Comparison of ENCODE assay signal across 22 cellular contexts in genomic region chr6:157516319-157517026, GRCh38.
"Had no signal": no experiment of that assay in that cellular context is flagged by ENCODE, and none has a peak within 500 bp of the region (broad histone marks: within the 10 kb centered on the region; RNA-seq: fewer than 3 reads in every experiment).

No MANE protein-coding gene starts in this region.

- H3K4me3 Mint-ChIP-seq: activated CD4-positive, alpha-beta memory T cell treated with anti-CD3 and anti-CD28 coated beads, Interleukin-2, amount 10 ng/mL, durations not matched to agents 7 days and 5 days; activated CD4-positive, alpha-beta T cell treated with anti-CD3 and anti-CD28 coated beads, Interleukin-2, amount 10 ng/mL, durations not matched to agents 24 days and 14 days; activated naive CD4-positive, alpha-beta T cell treated with anti-CD3 and anti-CD28 coated beads, Interleukin-2, amount 50 U/mL, for 24 hours; activated T-helper 1 cell treated with anti-CD3 and anti-CD28 coated beads, Interleukin-12 subunit alpha, Interleukin-12 subunit beta, Interleukin-2, Interleukin-4 antibody, amounts not matched to agents 30 ng/mL and 10 ng/mL and 1 ng/mL, durations not matched to agents 14 hours and 24 hours and 36 hours; dendritic cell treated with granulocyte-macrophage colony-stimulating factor and Interleukin-4, amounts not matched to agents 40 ng/mL and 50 ng/mL, for 4 days; natural killer cell treated with Interleukin-12 subunit alpha and Interleukin-12 subunit beta and Interleukin-15 and Interleukin-18, amount 100 ng/mL, for 72 hours; type B pancreatic cell had no signal

- DNase-seq: activated CD4-positive, alpha-beta memory T cell treated with anti-CD3 and anti-CD28 coated beads, Interleukin-2, amount 10 ng/mL, durations not matched to agents 7 days and 5 days; activated CD4-positive, alpha-beta T cell treated with anti-CD3 and anti-CD28 coated beads, Interleukin-2, amount 10 ng/mL, durations not matched to agents 24 days and 14 days; activated gamma-delta T cell; anterior cingulate cortex; body of pancreas; effector CD4-positive, alpha-beta T cell; foreskin fibroblast; glutamatergic neuron; kidney glomerular epithelial cell; left ventricle myocardium inferior; midbrain; spleen; stimulated activated CD4-positive, alpha-beta T cell treated with anti-CD3 and anti-CD28 coated beads, Interleukin-4, amount 100 ng/mL, for 24 hours; stimulated activated naive CD4-positive, alpha-beta T cell treated with Interleukin-2 at 50 U/mL for 16 hours had no signal

- H3K9me3 ChIP-seq: body of pancreas, left ventricle myocardium inferior, spleen, thoracic aorta had no signal

- H3K27me3 Mint-ChIP-seq: activated CD4-positive, alpha-beta memory T cell treated with anti-CD3 and anti-CD28 coated beads, Interleukin-2, amount 10 ng/mL, durations not matched to agents 7 days and 5 days; activated CD4-positive, alpha-beta T cell treated with anti-CD3 and anti-CD28 coated beads, Interleukin-2, amount 10 ng/mL, durations not matched to agents 24 days and 14 days; activated naive CD4-positive, alpha-beta T cell treated with anti-CD3 and anti-CD28 coated beads, Interleukin-2, amount 50 U/mL, for 24 hours; dendritic cell treated with granulocyte-macrophage colony-stimulating factor and Interleukin-4, amounts not matched to agents 40 ng/mL and 50 ng/mL, for 4 days; natural killer cell treated with Interleukin-12 subunit alpha and Interleukin-12 subunit beta and Interleukin-15 and Interleukin-18, amount 100 ng/mL, for 72 hours; progenitor cell of endocrine pancreas; type B pancreatic cell had no signal

- H3K4me3 ChIP-seq: body of pancreas, hepatocyte, left ventricle myocardium inferior, spleen, thoracic aorta had no signal

- ATAC-seq: body of pancreas; natural killer cell treated with Interleukin-12 subunit alpha and Interleukin-12 subunit beta and Interleukin-15 and Interleukin-18, amount 100 ng/mL, for 72 hours had no signal

- H3K36me3 ChIP-seq: left ventricle myocardium inferior, spleen, thoracic aorta had no signal

- H3K27ac ChIP-seq: body of pancreas, hepatocyte, left ventricle myocardium inferior, spleen, thoracic aorta had no signal

- H3K9me3 Mint-ChIP-seq: activated CD4-positive, alpha-beta memory T cell treated with anti-CD3 and anti-CD28 coated beads, Interleukin-2, amount 10 ng/mL, durations not matched to agents 7 days and 5 days; activated CD4-positive, alpha-beta T cell treated with anti-CD3 and anti-CD28 coated beads, Interleukin-2, amount 10 ng/mL, durations not matched to agents 24 days and 14 days; activated naive CD4-positive, alpha-beta T cell treated with anti-CD3 and anti-CD28 coated beads, Interleukin-2, amount 50 U/mL, for 24 hours; activated T-helper 1 cell treated with anti-CD3 and anti-CD28 coated beads, Interleukin-12 subunit alpha, Interleukin-12 subunit beta, Interleukin-2, Interleukin-4 antibody, amounts not matched to agents 30 ng/mL and 10 ng/mL and 1 ng/mL, durations not matched to agents 14 hours and 24 hours and 36 hours; dendritic cell treated with granulocyte-macrophage colony-stimulating factor and Interleukin-4, amounts not matched to agents 40 ng/mL and 50 ng/mL, for 4 days; type B pancreatic cell had no signal

- H3K4me1 Mint-ChIP-seq: activated naive CD4-positive, alpha-beta T cell treated with anti-CD3 and anti-CD28 coated beads, Interleukin-2, amount 50 U/mL, for 24 hours had no signal

- H3K27me3 ChIP-seq: body of pancreas, hepatocyte, spleen had no signal

- H3K27ac Mint-ChIP-seq: activated CD4-positive, alpha-beta memory T cell treated with anti-CD3 and anti-CD28 coated beads, Interleukin-2, amount 10 ng/mL, durations not matched to agents 7 days and 5 days; activated CD4-positive, alpha-beta T cell treated with anti-CD3 and anti-CD28 coated beads, Interleukin-2, amount 10 ng/mL, durations not matched to agents 24 days and 14 days; activated naive CD4-positive, alpha-beta T cell treated with anti-CD3 and anti-CD28 coated beads, Interleukin-2, amount 50 U/mL, for 24 hours; activated T-helper 1 cell treated with anti-CD3 and anti-CD28 coated beads, Interleukin-12 subunit alpha, Interleukin-12 subunit beta, Interleukin-2, Interleukin-4 antibody, amounts not matched to agents 30 ng/mL and 10 ng/mL and 1 ng/mL, durations not matched to agents 14 hours and 24 hours and 36 hours; dendritic cell treated with granulocyte-macrophage colony-stimulating factor and Interleukin-4, amounts not matched to agents 40 ng/mL and 50 ng/mL, for 4 days; progenitor cell of endocrine pancreas; type B pancreatic cell had no signal

- H3K36me3 Mint-ChIP-seq: activated naive CD4-positive, alpha-beta T cell treated with anti-CD3 and anti-CD28 coated beads, Interleukin-2, amount 50 U/mL, for 24 hours; natural killer cell treated with Interleukin-12 subunit alpha and Interleukin-12 subunit beta and Interleukin-15 and Interleukin-18, amount 100 ng/mL, for 72 hours; type B pancreatic cell had no signal
